1 cellular context compared by ENCODE assay signal in genomic region chr15:63382966-63383710, GRCh38.
TF ChIP-seq lines count a peak whose summit lies in the region.

No MANE protein-coding gene starts in this region.

TF ChIP-seq in HCT116, 20 proteins besides CTCF, POLR2A, EP300 and RAD21:
- TF ChIP-seq ZBTB33 (IDR thresholded peaks at IDR 0.05; ENCODE audit: extremely low read depth, insufficient replicate concordance, low read length) (no peak), EZH2 (IDR thresholded peaks at IDR 0.05) (no peak), TCF7L2 (IDR thresholded peaks at IDR 0.05; ENCODE audit: borderline replicate concordance, extremely low read depth, insufficient read depth, insufficient read length) (no peak), ZFX (IDR thresholded peaks at IDR 0.05) (no peak)
